In genomic region chr13:51806571-51806970, GRCh38 we compare ENCODE assay signal across 10 cellular contexts. TPM values are rescaled to one million over a fixed set of nuclear protein-coding genes. Genes with fewer than 3 reads are reported as not detected.
DNase-seq lines count a peak whose midpoint lies in the region; ATAC-seq and TF ChIP-seq lines count a peak whose summit lies in the region.
"Had no signal": no experiment of that assay in that cellular context is flagged by ENCODE, and none has a peak within 500 bp of the region (broad histone marks: within the 10 kb centered on the region; RNA-seq: fewer than 3 reads in every experiment).

No MANE protein-coding gene starts in this region.

- no peak overlapping the region for H3K4me3 ChIP-seq in sigmoid colon

- peak; percentile 36 for DNase-seq in COR-L47 (lab: John Stamatoyannopoulos, UW)
- peak; percentile 28 for DNase-seq in KBM-7
- DNase-seq in memory B cell (ENCODE audit: low spot score in 2 of 2): no peak
- DNase-seq in sigmoid colon: no peak
- DNase-seq in NCI-H774 (lab: John Stamatoyannopoulos, UW): no peak
- DNase-seq: activated CD4-positive, alpha-beta T cell treated with anti-CD3 and anti-CD28 coated beads, Interleukin-2, amount 50 U/mL, for 48 hours; cerebellar nuclear complex had no signal

- intact Hi-C loops in sigmoid colon (cut with DNase I): loop anchor here (10.0 kb wide), 1 partner anchor 1682 kb away; no protein-coding TSS in a partner anchor

- H3K4me1 Mint-ChIP-seq in activated naive CD8-positive, alpha-beta T cell (ENCODE audit: low read depth): peaks cover 53% of the 10 kb centered on the region
- H3K4me1 Mint-ChIP-seq in memory B cell: peaks cover 20% of the 10 kb centered on the region

- no peak for ATAC-seq in memory B cell (ENCODE audit: low read depth)
- no peak for ATAC-seq in GM21576 (IDR thresholded peaks at IDR 0.05; ENCODE audit: unreplicated experiment)
- ATAC-seq: stimulated activated memory B cell treated with anti-CD40 and anti-IgM and Interleukin-4, amounts not matched to agents 10 μg/mL and 1 μg/mL and 100 μg/mL, for 72 hours had no signal

- no peaks in the 10 kb centered on the region for H3K9me3 ChIP-seq in sigmoid colon

- H3K36me3 Mint-ChIP-seq in activated naive CD8-positive, alpha-beta T cell: peaks cover 7% of the 10 kb centered on the region
- H3K36me3 Mint-ChIP-seq in memory B cell: no peaks in the 10 kb centered on the region

- H3K27me3 Mint-ChIP-seq in activated naive CD8-positive, alpha-beta T cell: no peaks in the 10 kb centered on the region
- no peaks in the 10 kb centered on the region for H3K27me3 Mint-ChIP-seq in memory B cell
- H3K27me3 Mint-ChIP-seq: stimulated activated memory B cell treated with anti-CD40 and anti-IgM and Interleukin-4, amounts not matched to agents 10 μg/mL and 1 μg/mL and 100 μg/mL, for 72 hours had no signal

- peak overlapping the region; percentile 30 for H3K4me3 Mint-ChIP-seq in activated naive CD8-positive, alpha-beta T cell
- H3K4me3 Mint-ChIP-seq in memory B cell: no peak overlapping the region
- H3K4me3 Mint-ChIP-seq: stimulated activated memory B cell treated with anti-CD40 and anti-IgM and Interleukin-4, amounts not matched to agents 10 μg/mL and 1 μg/mL and 100 μg/mL, for 72 hours had no signal

- no peak overlapping the region for H3K27ac ChIP-seq in sigmoid colon

- peak overlapping the region; percentile 99 for H3K27ac Mint-ChIP-seq in activated naive CD8-positive, alpha-beta T cell
- H3K27ac Mint-ChIP-seq in memory B cell: peak overlapping the region; percentile 100
- H3K27ac Mint-ChIP-seq: stimulated activated memory B cell treated with anti-CD40 and anti-IgM and Interleukin-4, amounts not matched to agents 10 μg/mL and 1 μg/mL and 100 μg/mL, for 72 hours had no signal

- TF ChIP-seq CTCF in sigmoid colon (IDR thresholded peaks at IDR 0.05): no peak

- no peak for TF ChIP-seq EP300 in sigmoid colon (IDR thresholded peaks at IDR 0.05)

- no peaks in the 10 kb centered on the region for H3K27me3 ChIP-seq in sigmoid colon

- 73 to 74% methylated on average over 2 of the region's 2 CpGs for WGBS in sigmoid colon, 2 donors

- H3K4me1 ChIP-seq in sigmoid colon: peaks cover 0 to 34% (median 27%) of the 10 kb centered on the region in 4 donors

- in situ Hi-C loops in KBM-7 (cut with MboI; ENCODE audit: low pct_unique_long_range_greater_than_20kb, low sequenced_read_pairs): loop anchor here (25.0 kb wide), 1 partner anchor 669 kb away; no protein-coding TSS in a partner anchor

- no peaks in the 10 kb centered on the region for H3K9me3 Mint-ChIP-seq in activated naive CD8-positive, alpha-beta T cell (ENCODE audit: low read depth)
- H3K9me3 Mint-ChIP-seq in memory B cell: no peaks in the 10 kb centered on the region

- no peak for TF ChIP-seq POLR2A in sigmoid colon (IDR thresholded peaks at IDR 0.05)

- H3K36me3 ChIP-seq in sigmoid colon: no peaks in the 10 kb centered on the region

RNA-seq across cellular contexts. Expression of gene DHRS12, which starts 2.6 kb away (rescaled TPM):
- total RNA-seq in sigmoid colon: 10 to 100 TPM; 11.4 to 26.9 (median 14.9) TPM
- polyA plus RNA-seq in sigmoid colon: 10 to 100 TPM in 2 of 3 donors, 1 to 10 TPM in 1; 7.4 to 23.4 (median 16.2) TPM

RNA-seq across cellular contexts. Expression of gene TMEM272, which starts 38.4 kb away (rescaled TPM):
- total RNA-seq in sigmoid colon: under 1 TPM in 1 of 4 donors, not detected in 3; under 0.01 TPM
- polyA plus RNA-seq in sigmoid colon: under 1 TPM in 1 of 3 donors, not detected in 2; 0.28 TPM

RNA-seq across cellular contexts. Expression of gene CCDC70, which starts 55.2 kb away (rescaled TPM):
- total RNA-seq in sigmoid colon: not detected
- not detected for polyA plus RNA-seq in sigmoid colon

Comparison
In these comparisons a context has a peak if more than half of its experiments do, and no peak if none do; other contexts are left out.
1. DNase-seq: peak in COR-L47 (single experiment) and KBM-7 (single experiment); none in memory B cell (0 of 2), sigmoid colon (single experiment) and NCI-H774 (single experiment).